Comparison of ENCODE assay signal across 28 cellular contexts in genomic region chr3:147002721-147003120, GRCh38.
"Had no signal": no experiment of that assay in that cellular context is flagged by ENCODE, and none has a peak within 500 bp of the region (broad histone marks: within the 10 kb centered on the region; RNA-seq: fewer than 3 reads in every experiment).

No MANE protein-coding gene starts in this region.

- H3K9me3 ChIP-seq: ascending aorta, breast epithelium, colonic mucosa had no signal

- H3K4me1 ChIP-seq: ascending aorta, breast epithelium, colonic mucosa had no signal

- H3K4me1 Mint-ChIP-seq: activated CD4-positive, alpha-beta T cell treated with anti-CD3 and anti-CD28 coated beads, Interleukin-2, amount 10 ng/mL, durations not matched to agents 7 days and 5 days; activated naive CD4-positive, alpha-beta T cell treated with anti-CD3 and anti-CD28 coated beads, Interleukin-2, amount 10 ng/mL, durations not matched to agents 7 days and 5 days; T-cell had no signal

- H3K27ac ChIP-seq: ascending aorta, breast epithelium, colonic mucosa, SK-N-MC, VCaP had no signal

- H3K4me3 ChIP-seq: ascending aorta, breast epithelium, colonic mucosa, SK-N-MC had no signal

- H3K4me3 Mint-ChIP-seq: activated CD4-positive, alpha-beta memory T cell treated with anti-CD3 and anti-CD28 coated beads for 36 hours; activated CD4-positive, alpha-beta T cell treated with anti-CD3 and anti-CD28 coated beads, Interleukin-2, amount 10 ng/mL, durations not matched to agents 7 days and 5 days; activated naive CD4-positive, alpha-beta T cell treated with anti-CD3 and anti-CD28 coated beads, Interleukin-2, amount 10 ng/mL, durations not matched to agents 7 days and 5 days; activated T-cell treated with anti-CD3 and anti-CD28 coated beads, Interleukin-2, amount 50 U/mL, for 72 hours; T-cell had no signal

- DNase-seq: activated CD4-positive, alpha-beta memory T cell treated with anti-CD3 and anti-CD28 coated beads for 36 hours; activated CD4-positive, alpha-beta T cell treated with anti-CD3 and anti-CD28 coated beads, Interleukin-2, amount 10 ng/mL, durations not matched to agents 7 days and 5 days; activated CD4-positive, CD25-positive, alpha-beta regulatory T cell; activated CD8-positive, alpha-beta memory T cell treated with anti-CD3 and anti-CD28 coated beads for 24 hours; activated gamma-delta T cell treated with Interleukin-2 at 50 U/mL for 16 hours; activated naive CD4-positive, alpha-beta T cell treated with anti-CD3 and anti-CD28 coated beads, Interleukin-2, amount 10 ng/mL, durations not matched to agents 7 days and 5 days; activated T-cell treated with anti-CD3 and anti-CD28 coated beads, Interleukin-2, amount 50 U/mL, for 72 hours; amniotic stem cell; caudate nucleus; colonic mucosa; Kasumi-1; NCI-H1092; NCI-H1417; NCI-H2029; NCI-H2107; NCI-H2171 treated with DMSO at 0.1 percent for 48 hours; NCI-H345; NCI-H510A; NCI-H526 treated with DMSO at 0.1 percent for 48 hours; NCI-H82; T-cell; T-helper 2 cell; T1000 had no signal

- H3K27me3 ChIP-seq: ascending aorta, breast epithelium, colonic mucosa had no signal

- H3K36me3 Mint-ChIP-seq: activated CD4-positive, alpha-beta memory T cell treated with anti-CD3 and anti-CD28 coated beads for 36 hours; activated naive CD4-positive, alpha-beta T cell treated with anti-CD3 and anti-CD28 coated beads, Interleukin-2, amount 10 ng/mL, durations not matched to agents 7 days and 5 days; T-cell had no signal

- H3K27me3 Mint-ChIP-seq: activated CD4-positive, alpha-beta memory T cell treated with anti-CD3 and anti-CD28 coated beads for 36 hours; activated CD4-positive, alpha-beta T cell treated with anti-CD3 and anti-CD28 coated beads, Interleukin-2, amount 10 ng/mL, durations not matched to agents 7 days and 5 days; activated naive CD4-positive, alpha-beta T cell treated with anti-CD3 and anti-CD28 coated beads, Interleukin-2, amount 10 ng/mL, durations not matched to agents 7 days and 5 days; T-cell had no signal

- H3K27ac Mint-ChIP-seq: activated CD4-positive, alpha-beta memory T cell treated with anti-CD3 and anti-CD28 coated beads for 36 hours; activated CD4-positive, alpha-beta T cell treated with anti-CD3 and anti-CD28 coated beads, Interleukin-2, amount 10 ng/mL, durations not matched to agents 7 days and 5 days; activated naive CD4-positive, alpha-beta T cell treated with anti-CD3 and anti-CD28 coated beads, Interleukin-2, amount 10 ng/mL, durations not matched to agents 7 days and 5 days; activated T-cell treated with anti-CD3 and anti-CD28 coated beads, Interleukin-2, amount 50 U/mL, for 72 hours; activated T-helper 2 cell treated with anti-CD3 and anti-CD28 coated beads, Interferon-gamma antibody, Interleukin-2, Interleukin-4, amounts not matched to agents 10 μg/mL and 5 μg/mL and 100 μg/mL, durations not matched to agents 14 hours and 24 hours and 36 hours; T-cell had no signal

- H3K9me3 Mint-ChIP-seq: activated CD4-positive, alpha-beta T cell treated with anti-CD3 and anti-CD28 coated beads, Interleukin-2, amount 10 ng/mL, durations not matched to agents 7 days and 5 days; activated naive CD4-positive, alpha-beta T cell treated with anti-CD3 and anti-CD28 coated beads, Interleukin-2, amount 10 ng/mL, durations not matched to agents 7 days and 5 days had no signal

- H3K36me3 ChIP-seq: ascending aorta, breast epithelium, colonic mucosa had no signal
